ENCODE assay signal across 13 cellular contexts in the genomic region with DNA sequence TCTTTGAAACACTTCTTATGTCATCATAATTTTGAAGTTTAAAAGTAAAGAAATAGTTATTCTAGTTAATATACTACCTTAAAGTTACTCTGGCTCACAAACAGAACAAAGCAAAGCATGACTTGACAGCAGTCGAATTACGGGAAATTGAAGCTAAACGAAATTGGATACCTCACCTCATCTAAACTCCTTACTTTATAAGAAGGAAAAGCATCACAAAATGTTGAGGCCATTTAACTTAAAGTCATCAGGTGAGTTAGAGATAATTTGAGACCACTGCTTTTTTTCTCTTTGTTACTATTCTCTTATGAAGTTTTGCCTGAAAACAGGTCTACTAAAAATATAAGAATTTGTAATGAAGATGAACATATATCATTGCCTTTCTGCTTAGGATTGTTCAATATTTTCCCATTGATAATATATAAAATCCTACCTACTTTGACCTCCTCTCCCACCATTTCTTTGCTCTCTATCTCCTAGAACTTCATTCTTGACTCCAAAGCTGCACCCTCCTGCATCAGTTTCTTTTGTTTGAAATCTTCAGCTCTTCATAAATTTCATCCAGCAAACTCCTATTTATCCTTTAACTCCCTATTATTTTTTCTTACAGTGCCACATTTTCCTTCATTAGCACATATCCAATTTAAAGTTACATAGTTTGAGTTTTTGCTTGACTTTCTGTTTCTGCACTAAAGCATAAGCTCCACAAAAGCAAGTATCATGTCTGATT.
DNase-seq lines count a peak whose midpoint lies in the region; ATAC-seq and TF ChIP-seq lines count a peak whose summit lies in the region.
"Had no signal": no experiment of that assay in that cellular context is flagged by ENCODE, and none has a peak within 500 bp of the region (broad histone marks: within the 10 kb centered on the region; RNA-seq: fewer than 3 reads in every experiment).

No MANE protein-coding gene starts in this region.

- H4K12ac ChIP-seq in trophoblast cell (ENCODE audit: low read depth, low read length), result no peak overlapping the region

- peak overlapping the region; percentile 81 for H3K4me3 Mint-ChIP-seq in activated T-cell treated with anti-CD3 and anti-CD28 coated beads, Interleukin-2, amount 50 U/mL, for 4 hours
- peak overlapping the region; percentile 52 to 73 (median 60) for H3K4me3 Mint-ChIP-seq in immature natural killer cell
- H3K4me3 Mint-ChIP-seq: B cell had no signal

- WGBS in suprapubic skin, result 54% methylated on average over 3 of the region's 3 CpGs
- no CpG with 5 or more reads among the region's 3 CpGs for WGBS in trophoblast cell (ENCODE audit: extremely low coverage, insufficient coverage, insufficient read length)

- no peak overlapping the region for H4K91ac ChIP-seq in trophoblast cell (ENCODE audit: low read depth, low read length)

- no peak overlapping the region for H4K8ac ChIP-seq in trophoblast cell (ENCODE audit: low read depth, low read length)

- H3K4me1 ChIP-seq in suprapubic skin (peaks cover 20% of the 10 kb centered on the region), trophoblast cell (ENCODE audit: control insufficient read depth in 1 of 2, insufficient read depth in 2 of 2, low read length in 2 of 2) (peaks cover 9 to 12% of the 10 kb centered on the region in 2 experiments)
- H3K4me1 ChIP-seq: parathyroid adenoma had no signal

- TF ChIP-seq CTCF in WERI-Rb-1 (IDR thresholded peaks at IDR 0.05; ENCODE audit: low read depth, low read length), result no peak
- TF ChIP-seq CTCF in suprapubic skin (IDR thresholded peaks at IDR 0.05), result no peak

- TF ChIP-seq POLR2A in suprapubic skin (IDR thresholded peaks at IDR 0.05), result no peak

- H3K9me3 ChIP-seq in WERI-Rb-1 (ENCODE audit: severe bottlenecking) (no peaks in the 10 kb centered on the region), suprapubic skin (no peaks in the 10 kb centered on the region), trophoblast cell (ENCODE audit: insufficient read depth, low read depth, low read length) (no peaks in the 10 kb centered on the region)

- H2AFZ ChIP-seq in trophoblast cell (ENCODE audit: insufficient read depth, low read length, poor library complexity), result no peak overlapping the region

- no peaks in the 10 kb centered on the region for H3K9me3 Mint-ChIP-seq in activated T-cell treated with anti-CD3 and anti-CD28 coated beads, Interleukin-2, amount 50 U/mL, for 4 hours
- H3K9me3 Mint-ChIP-seq in immature natural killer cell, result peaks cover 0 to 23% (median 13%) of the 10 kb centered on the region in 6 donors

- H3K79me2 ChIP-seq in trophoblast cell (ENCODE audit: control insufficient read depth, insufficient read depth, low read length, poor library complexity), result peaks cover 2% of the 10 kb centered on the region
- H3K79me2 ChIP-seq: parathyroid adenoma had no signal

- TF ChIP-seq EP300 in suprapubic skin (IDR thresholded peaks at IDR 0.05), result no peak

- H3K36me3 Mint-ChIP-seq in activated T-cell treated with anti-CD3 and anti-CD28 coated beads, Interleukin-2, amount 50 U/mL, for 4 hours (ENCODE audit: insufficient read depth), result peaks cover 1% of the 10 kb centered on the region
- no peaks in the 10 kb centered on the region for H3K36me3 Mint-ChIP-seq in immature natural killer cell

- H3K23ac ChIP-seq in trophoblast cell (ENCODE audit: low read length), result no peak overlapping the region

- no peak overlapping the region for H3K27ac Mint-ChIP-seq in immature natural killer cell
- H3K27ac Mint-ChIP-seq: B cell had no signal

- H3K79me1 ChIP-seq in trophoblast cell (ENCODE audit: low read length), result no peaks in the 10 kb centered on the region

- H3K27ac ChIP-seq in WERI-Rb-1 (no peak overlapping the region), suprapubic skin (no peak overlapping the region), trophoblast cell (ENCODE audit: low read depth, low read length) (no peak overlapping the region)
- H3K27ac ChIP-seq: HL-60, parathyroid adenoma had no signal

- H3K36me3 ChIP-seq in WERI-Rb-1 (no peaks in the 10 kb centered on the region), suprapubic skin (no peaks in the 10 kb centered on the region), trophoblast cell (ENCODE audit: control insufficient read depth in 1 of 2, insufficient read depth in 2 of 2, low read length in 2 of 2) (no peaks in the 10 kb centered on the region)

- no peak for ATAC-seq in activated T-cell treated with anti-CD3 and anti-CD28 coated beads, Interleukin-2, amount 50 U/mL, for 4 hours
- no peak for ATAC-seq in HG03135 (IDR thresholded peaks at IDR 0.05; ENCODE audit: unreplicated experiment)
- ATAC-seq: Panc1 had no signal

- H3K18ac ChIP-seq in trophoblast cell (ENCODE audit: low read length), result no peak overlapping the region

- peaks cover 26% of the 10 kb centered on the region for H3K27me3 ChIP-seq in WERI-Rb-1 (ENCODE audit: insufficient read depth, low read depth, severe bottlenecking)
- peaks cover 52% of the 10 kb centered on the region for H3K27me3 ChIP-seq in suprapubic skin
- peaks cover 19% of the 10 kb centered on the region for H3K27me3 ChIP-seq in trophoblast cell (ENCODE audit: insufficient read depth, low read length)

- no peak overlapping the region for H2BK120ac ChIP-seq in trophoblast cell (ENCODE audit: insufficient read depth, low read length, poor library complexity)

- H2AK5ac ChIP-seq in trophoblast cell (ENCODE audit: low read length), result no peak overlapping the region

- H3K4me3 ChIP-seq in WERI-Rb-1 (ENCODE audit: low read depth, low read length), result peak overlapping the region; percentile 43
- H3K4me3 ChIP-seq in suprapubic skin, result peak overlapping the region; percentile 44
- no peak overlapping the region for H3K4me3 ChIP-seq in trophoblast cell (ENCODE audit: low read depth, low read length)

- DNase-seq in activated T-cell treated with anti-CD3 and anti-CD28 coated beads, Interleukin-2, amount 50 U/mL, for 4 hours, result no peak
- no peak for DNase-seq in activated T-cell treated with anti-CD3 and anti-CD28 coated beads, Interleukin-2, amount 50 U/mL, for 48 hours
- DNase-seq in WERI-Rb-1, result no peak
- no peak for DNase-seq in immature natural killer cell
- no peak for DNase-seq in suprapubic skin (ENCODE audit: low spot score in 2 of 2)
- DNase-seq in activated gamma-delta T cell treated with Interleukin-2 at 50 U/mL for 16 hours, result no peak
- no peak for DNase-seq in trophoblast cell
- DNase-seq: NCI-H226 had no signal

- no peak overlapping the region for H2BK12ac ChIP-seq in trophoblast cell (ENCODE audit: low read length)

- no peak overlapping the region for H2BK5ac ChIP-seq in trophoblast cell (ENCODE audit: low read depth, low read length, poor library complexity)

- no peak overlapping the region for H3K14ac ChIP-seq in trophoblast cell (ENCODE audit: low read length)

- H3K4ac ChIP-seq in trophoblast cell (ENCODE audit: low read depth, low read length), result no peak overlapping the region

- H3K27me3 Mint-ChIP-seq in activated T-cell treated with anti-CD3 and anti-CD28 coated beads, Interleukin-2, amount 50 U/mL, for 4 hours (ENCODE audit: low read depth), result peaks cover 20% of the 10 kb centered on the region
- peaks cover 10 to 24% (median 17%) of the 10 kb centered on the region in 3 donors for H3K27me3 Mint-ChIP-seq in immature natural killer cell (ENCODE audit: low read depth in 3 of 3)

- no peak overlapping the region for H3K4me2 ChIP-seq in trophoblast cell (ENCODE audit: low read length)

- H3K4me1 Mint-ChIP-seq in activated T-cell treated with anti-CD3 and anti-CD28 coated beads, Interleukin-2, amount 50 U/mL, for 4 hours (ENCODE audit: low read depth), result peaks cover 17% of the 10 kb centered on the region
- peaks cover 6 to 7% of the 10 kb centered on the region in 2 donors for H3K4me1 Mint-ChIP-seq in immature natural killer cell
- H3K4me1 Mint-ChIP-seq: B cell had no signal

- no peak overlapping the region for H3K9ac ChIP-seq in trophoblast cell (ENCODE audit: low read length)
- H3K9ac ChIP-seq: parathyroid adenoma had no signal
